ENCODE assay signal across 30 cellular contexts in the genomic region with DNA sequence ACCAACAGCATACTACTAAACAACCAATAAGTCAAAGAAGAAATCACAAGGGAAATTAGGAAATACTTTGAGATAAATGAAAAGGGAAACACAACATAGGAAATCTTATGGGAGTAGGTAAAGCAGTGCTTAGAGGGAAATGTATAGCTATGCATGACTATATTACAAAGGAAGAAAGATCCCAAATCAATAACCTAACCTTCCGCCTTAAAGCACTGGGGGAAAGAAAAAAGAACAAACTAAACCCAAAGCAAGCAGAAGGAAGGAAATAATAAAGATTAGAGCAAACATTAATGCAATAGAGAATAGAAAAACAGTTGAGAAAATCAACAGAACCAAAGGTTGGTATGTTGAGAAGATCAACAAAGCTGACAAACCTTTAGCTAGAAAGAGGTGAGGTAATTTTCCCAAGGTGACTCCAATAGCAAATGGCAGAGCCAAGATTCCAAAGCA.
"Had no signal": no experiment of that assay in that cellular context is flagged by ENCODE, and none has a peak within 500 bp of the region (broad histone marks: within the 10 kb centered on the region; RNA-seq: fewer than 3 reads in every experiment).

No MANE protein-coding gene starts in this region.

- H3K36me3 ChIP-seq: ovary, transverse colon, vagina had no signal

- H3K27ac ChIP-seq: esophagus muscularis mucosa, foreskin keratinocyte, gastroesophageal sphincter, ovary, suprapubic skin, transverse colon, vagina had no signal

- H3K27me3 Mint-ChIP-seq: naive thymus-derived CD4-positive, alpha-beta T cell; stimulated activated naive CD8-positive, alpha-beta T cell treated with anti-CD3 and anti-CD28 coated beads, Interleukin-15, amount 100 ng/mL, for 72 hours had no signal

- H3K27ac Mint-ChIP-seq: memory B cell; stimulated activated naive CD8-positive, alpha-beta T cell treated with anti-CD3 and anti-CD28 coated beads, Interleukin-15, amount 100 ng/mL, for 72 hours had no signal

- H3K9me3 ChIP-seq: esophagus muscularis mucosa, ovary, suprapubic skin, transverse colon, vagina had no signal

- H3K4me3 ChIP-seq: dorsolateral prefrontal cortex, esophagus muscularis mucosa, gastroesophageal sphincter, heart right ventricle, lung, ovary, suprapubic skin, transverse colon, vagina had no signal

- H3K4me3 Mint-ChIP-seq: memory B cell; naive thymus-derived CD4-positive, alpha-beta T cell; nephron progenitor cell; stimulated activated naive CD8-positive, alpha-beta T cell treated with anti-CD3 and anti-CD28 coated beads, Interleukin-15, amount 100 ng/mL, for 72 hours had no signal

- ATAC-seq: foreskin keratinocyte; gastroesophageal sphincter; heart right ventricle; left colon; left ventricle myocardium superior; naive thymus-derived CD4-positive, alpha-beta T cell; stimulated activated naive CD8-positive, alpha-beta T cell treated with anti-CD3 and anti-CD28 coated beads, Interleukin-15, amount 100 ng/mL, for 72 hours had no signal

- DNase-seq: dorsolateral prefrontal cortex; effector CD4-positive, alpha-beta T cell; foreskin keratinocyte; glutamatergic neuron; heart right ventricle; hippocampal formation; islet precursor cell; kidney glomerular epithelial cell; left colon; left ventricle myocardium superior; midbrain; naive thymus-derived CD4-positive, alpha-beta T cell; occipital lobe; ovary; posterior cingulate gyrus; retina; small intestine; stimulated activated CD4-positive, alpha-beta T cell treated with anti-CD3 and anti-CD28 coated beads, Interleukin-15, amount 100 ng/mL, for 24 hours; stimulated activated CD4-positive, alpha-beta T cell treated with anti-CD3 and anti-CD28 coated beads, Interleukin-2, amount 100 ng/mL, for 48 hours; stimulated activated CD8-positive, alpha-beta memory T cell treated with anti-CD3 and anti-CD28 coated beads, Interleukin-4, amount 100 ng/mL, for 48 hours; stimulated activated naive CD4-positive, alpha-beta T cell; stimulated activated naive CD8-positive, alpha-beta T cell treated with anti-CD3 and anti-CD28 coated beads, Interleukin-15, amount 100 ng/mL, for 72 hours; transverse colon had no signal

- H3K27me3 ChIP-seq: dorsolateral prefrontal cortex, esophagus muscularis mucosa, foreskin keratinocyte, gastroesophageal sphincter, heart right ventricle, ovary, suprapubic skin, transverse colon, vagina had no signal
